ENCODE assay signal across 18 cellular contexts in genomic region chr9:129211686-129212085, GRCh38.
"Had no signal": no experiment of that assay in that cellular context is flagged by ENCODE, and none has a peak within 500 bp of the region (broad histone marks: within the 10 kb centered on the region; RNA-seq: fewer than 3 reads in every experiment).

No MANE protein-coding gene starts in this region.

- H3K27ac ChIP-seq: body of pancreas, coronary artery, esophagus muscularis mucosa, hepatocyte, neural progenitor cell, pancreas, tibial artery, uterus had no signal

- FAIRE-seq: pancreas, TTC549 had no signal

- H3K36me3 Mint-ChIP-seq: neural progenitor cell; stimulated activated naive B cell treated with anti-CD40 and anti-IgM and Interleukin-4, amounts not matched to agents 10 μg/mL and 1 μg/mL and 100 μg/mL, for 72 hours had no signal

- H3K9ac ChIP-seq: neural progenitor cell had no signal

- H3K27me3 Mint-ChIP-seq: activated CD4-positive, alpha-beta T cell treated with anti-CD3 and anti-CD28 coated beads, Interleukin-2, amount 10 ng/mL, durations not matched to agents 24 days and 14 days; activated naive CD8-positive, alpha-beta T cell treated with anti-CD3 and anti-CD28 coated beads for 36 hours; central memory CD8-positive, alpha-beta T cell had no signal

- H3K4me3 Mint-ChIP-seq: activated B cell treated with CpG ODN at 0.5 μM for 24 hours; activated CD4-positive, alpha-beta T cell treated with anti-CD3 and anti-CD28 coated beads, Interleukin-2, amount 10 ng/mL, durations not matched to agents 24 days and 14 days; activated naive CD8-positive, alpha-beta T cell treated with anti-CD3 and anti-CD28 coated beads for 36 hours; central memory CD8-positive, alpha-beta T cell; stimulated activated naive B cell treated with anti-CD40 and anti-IgM and Interleukin-4, amounts not matched to agents 10 μg/mL and 1 μg/mL and 100 μg/mL, for 72 hours had no signal

- H3K4me1 ChIP-seq: body of pancreas, esophagus muscularis mucosa, pancreas, tibial artery, uterus had no signal

- ATAC-seq: body of pancreas; pancreas; stimulated activated naive B cell treated with anti-CD40 and anti-IgM and Interleukin-4, amounts not matched to agents 10 μg/mL and 1 μg/mL and 100 μg/mL, for 72 hours had no signal

- DNase-seq: activated B cell treated with CpG ODN at 0.5 μM for 24 hours; activated CD4-positive, alpha-beta T cell treated with anti-CD3 and anti-CD28 coated beads, Interleukin-2, amount 10 ng/mL, durations not matched to agents 24 days and 14 days; activated CD8-positive, alpha-beta memory T cell treated with anti-CD3 and anti-CD28 coated beads for 24 hours; activated gamma-delta T cell treated with Interleukin-2 at 50 U/mL for 16 hours; activated naive CD8-positive, alpha-beta T cell treated with anti-CD3 and anti-CD28 coated beads for 36 hours; amygdala; body of pancreas; stimulated activated naive B cell treated with anti-CD40 and anti-IgM and Interleukin-4, amounts not matched to agents 10 μg/mL and 1 μg/mL and 100 μg/mL, for 72 hours; T-helper 2 cell; tibial artery; uterus had no signal

- H2AFZ ChIP-seq: hepatocyte, neural progenitor cell had no signal

- H3K27ac Mint-ChIP-seq: activated B cell treated with CpG ODN at 0.5 μM for 24 hours; activated CD4-positive, alpha-beta T cell treated with anti-CD3 and anti-CD28 coated beads, Interleukin-2, amount 10 ng/mL, durations not matched to agents 24 days and 14 days; activated naive CD8-positive, alpha-beta T cell treated with anti-CD3 and anti-CD28 coated beads for 36 hours; neural progenitor cell; stimulated activated naive B cell treated with anti-CD40 and anti-IgM and Interleukin-4, amounts not matched to agents 10 μg/mL and 1 μg/mL and 100 μg/mL, for 72 hours had no signal

- H3K9me3 ChIP-seq: body of pancreas, esophagus muscularis mucosa, pancreas, tibial artery, uterus had no signal

- H3K27me3 ChIP-seq: body of pancreas, esophagus muscularis mucosa, hepatocyte, neural progenitor cell, pancreas, tibial artery, uterus had no signal

- H3K36me3 ChIP-seq: esophagus muscularis mucosa, neural progenitor cell, pancreas, tibial artery, uterus had no signal

- H3K9me3 Mint-ChIP-seq: activated B cell treated with CpG ODN at 0.5 μM for 24 hours; activated CD4-positive, alpha-beta T cell treated with anti-CD3 and anti-CD28 coated beads, Interleukin-2, amount 10 ng/mL, durations not matched to agents 24 days and 14 days; activated naive CD8-positive, alpha-beta T cell treated with anti-CD3 and anti-CD28 coated beads for 36 hours; central memory CD8-positive, alpha-beta T cell; neural progenitor cell; stimulated activated naive B cell treated with anti-CD40 and anti-IgM and Interleukin-4, amounts not matched to agents 10 μg/mL and 1 μg/mL and 100 μg/mL, for 72 hours had no signal

- H3K4me2 ChIP-seq: hepatocyte, neural progenitor cell had no signal

- H3K4me3 ChIP-seq: body of pancreas, coronary artery, esophagus muscularis mucosa, hepatocyte, neural progenitor cell, pancreas, tibial artery, uterus had no signal
